In genomic region chr22:25235547-25236290, GRCh38 we compare ENCODE assay signal across 1 cellular context.
TF ChIP-seq lines count a peak whose summit lies in the region.

No MANE protein-coding gene starts in this region.

TF ChIP-seq in WTC11, 78 proteins besides CTCF, POLR2A, EP300 and RAD21 (continued from another document):
- TF ChIP-seq ZNF317 (CRISPR knock-in tag; IDR thresholded peaks at IDR 0.05; ENCODE audit: borderline replicate concordance, low read depth) (no peak), JUN (CRISPR knock-in tag; IDR thresholded peaks at IDR 0.05) (no peak), JAZF1 (CRISPR knock-in tag; IDR thresholded peaks at IDR 0.05) (no peak), GRHL2 (CRISPR knock-in tag; IDR thresholded peaks at IDR 0.05; ENCODE audit: insufficient replicate concordance, severe bottlenecking) (no peak), KAT7 (CRISPR knock-in tag; IDR thresholded peaks at IDR 0.05; ENCODE audit: borderline replicate concordance) (no peak), ELF4 (CRISPR knock-in tag; IDR thresholded peaks at IDR 0.05; ENCODE audit: low read depth) (no peak), CREM (CRISPR knock-in tag; IDR thresholded peaks at IDR 0.05) (no peak), ZMAT4 (CRISPR knock-in tag; IDR thresholded peaks at IDR 0.05) (no peak), NFE2L1 (CRISPR knock-in tag; IDR thresholded peaks at IDR 0.05) (no peak), MYBL2 (CRISPR knock-in tag; IDR thresholded peaks at IDR 0.05) (no peak), FOXJ3 (CRISPR knock-in tag; IDR thresholded peaks at IDR 0.05; ENCODE audit: borderline replicate concordance) (no peak), NR3C1 (CRISPR knock-in tag; conservative IDR thresholded peaks at IDR 0.05; ENCODE audit: low read depth) (no peak), ZNF671 (CRISPR knock-in tag; IDR thresholded peaks at IDR 0.05) (no peak)
- TF ChIP-seq, protein P1, sequence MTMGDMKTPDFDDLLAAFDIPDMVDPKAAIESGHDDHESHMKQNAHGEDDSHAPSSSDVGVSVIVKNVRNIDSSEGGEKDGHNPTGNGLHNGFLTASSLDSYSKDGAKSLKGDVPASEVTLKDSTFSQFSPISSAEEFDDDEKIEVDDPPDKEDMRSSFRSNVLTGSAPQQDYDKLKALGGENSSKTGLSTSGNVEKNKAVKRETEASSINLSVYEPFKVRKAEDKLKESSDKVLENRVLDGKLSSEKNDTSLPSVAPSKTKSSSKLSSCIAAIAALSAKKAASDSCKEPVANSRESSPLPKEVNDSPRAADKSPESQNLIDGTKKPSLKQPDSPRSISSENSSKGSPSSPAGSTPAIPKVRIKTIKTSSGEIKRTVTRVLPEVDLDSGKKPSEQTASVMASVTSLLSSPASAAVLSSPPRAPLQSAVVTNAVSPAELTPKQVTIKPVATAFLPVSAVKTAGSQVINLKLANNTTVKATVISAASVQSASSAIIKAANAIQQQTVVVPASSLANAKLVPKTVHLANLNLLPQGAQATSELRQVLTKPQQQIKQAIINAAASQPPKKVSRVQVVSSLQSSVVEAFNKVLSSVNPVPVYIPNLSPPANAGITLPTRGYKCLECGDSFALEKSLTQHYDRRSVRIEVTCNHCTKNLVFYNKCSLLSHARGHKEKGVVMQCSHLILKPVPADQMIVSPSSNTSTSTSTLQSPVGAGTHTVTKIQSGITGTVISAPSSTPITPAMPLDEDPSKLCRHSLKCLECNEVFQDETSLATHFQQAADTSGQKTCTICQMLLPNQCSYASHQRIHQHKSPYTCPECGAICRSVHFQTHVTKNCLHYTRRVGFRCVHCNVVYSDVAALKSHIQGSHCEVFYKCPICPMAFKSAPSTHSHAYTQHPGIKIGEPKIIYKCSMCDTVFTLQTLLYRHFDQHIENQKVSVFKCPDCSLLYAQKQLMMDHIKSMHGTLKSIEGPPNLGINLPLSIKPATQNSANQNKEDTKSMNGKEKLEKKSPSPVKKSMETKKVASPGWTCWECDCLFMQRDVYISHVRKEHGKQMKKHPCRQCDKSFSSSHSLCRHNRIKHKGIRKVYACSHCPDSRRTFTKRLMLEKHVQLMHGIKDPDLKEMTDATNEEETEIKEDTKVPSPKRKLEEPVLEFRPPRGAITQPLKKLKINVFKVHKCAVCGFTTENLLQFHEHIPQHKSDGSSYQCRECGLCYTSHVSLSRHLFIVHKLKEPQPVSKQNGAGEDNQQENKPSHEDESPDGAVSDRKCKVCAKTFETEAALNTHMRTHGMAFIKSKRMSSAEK (CRISPR knock-in tag; IDR thresholded peaks at IDR 0.05; ENCODE audit: borderline replicate concordance): peak; percentile 73; the same call in 1 of the 2 replicates
- TF ChIP-seq, protein P2, sequence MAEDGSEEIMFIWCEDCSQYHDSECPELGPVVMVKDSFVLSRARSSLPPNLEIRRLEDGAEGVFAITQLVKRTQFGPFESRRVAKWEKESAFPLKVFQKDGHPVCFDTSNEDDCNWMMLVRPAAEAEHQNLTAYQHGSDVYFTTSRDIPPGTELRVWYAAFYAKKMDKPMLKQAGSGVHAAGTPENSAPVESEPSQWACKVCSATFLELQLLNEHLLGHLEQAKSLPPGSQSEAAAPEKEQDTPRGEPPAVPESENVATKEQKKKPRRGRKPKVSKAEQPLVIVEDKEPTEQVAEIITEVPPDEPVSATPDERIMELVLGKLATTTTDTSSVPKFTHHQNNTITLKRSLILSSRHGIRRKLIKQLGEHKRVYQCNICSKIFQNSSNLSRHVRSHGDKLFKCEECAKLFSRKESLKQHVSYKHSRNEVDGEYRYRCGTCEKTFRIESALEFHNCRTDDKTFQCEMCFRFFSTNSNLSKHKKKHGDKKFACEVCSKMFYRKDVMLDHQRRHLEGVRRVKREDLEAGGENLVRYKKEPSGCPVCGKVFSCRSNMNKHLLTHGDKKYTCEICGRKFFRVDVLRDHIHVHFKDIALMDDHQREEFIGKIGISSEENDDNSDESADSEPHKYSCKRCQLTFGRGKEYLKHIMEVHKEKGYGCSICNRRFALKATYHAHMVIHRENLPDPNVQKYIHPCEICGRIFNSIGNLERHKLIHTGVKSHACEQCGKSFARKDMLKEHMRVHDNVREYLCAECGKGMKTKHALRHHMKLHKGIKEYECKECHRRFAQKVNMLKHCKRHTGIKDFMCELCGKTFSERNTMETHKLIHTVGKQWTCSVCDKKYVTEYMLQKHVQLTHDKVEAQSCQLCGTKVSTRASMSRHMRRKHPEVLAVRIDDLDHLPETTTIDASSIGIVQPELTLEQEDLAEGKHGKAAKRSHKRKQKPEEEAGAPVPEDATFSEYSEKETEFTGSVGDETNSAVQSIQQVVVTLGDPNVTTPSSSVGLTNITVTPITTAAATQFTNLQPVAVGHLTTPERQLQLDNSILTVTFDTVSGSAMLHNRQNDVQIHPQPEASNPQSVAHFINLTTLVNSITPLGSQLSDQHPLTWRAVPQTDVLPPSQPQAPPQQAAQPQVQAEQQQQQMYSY (CRISPR knock-in tag; IDR thresholded peaks at IDR 0.05): no peak
- TF ChIP-seq, protein P3, sequence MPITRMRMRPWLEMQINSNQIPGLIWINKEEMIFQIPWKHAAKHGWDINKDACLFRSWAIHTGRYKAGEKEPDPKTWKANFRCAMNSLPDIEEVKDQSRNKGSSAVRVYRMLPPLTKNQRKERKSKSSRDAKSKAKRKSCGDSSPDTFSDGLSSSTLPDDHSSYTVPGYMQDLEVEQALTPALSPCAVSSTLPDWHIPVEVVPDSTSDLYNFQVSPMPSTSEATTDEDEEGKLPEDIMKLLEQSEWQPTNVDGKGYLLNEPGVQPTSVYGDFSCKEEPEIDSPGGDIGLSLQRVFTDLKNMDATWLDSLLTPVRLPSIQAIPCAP (CRISPR knock-in tag; IDR thresholded peaks at IDR 0.05): no peak
